In the genomic region with DNA sequence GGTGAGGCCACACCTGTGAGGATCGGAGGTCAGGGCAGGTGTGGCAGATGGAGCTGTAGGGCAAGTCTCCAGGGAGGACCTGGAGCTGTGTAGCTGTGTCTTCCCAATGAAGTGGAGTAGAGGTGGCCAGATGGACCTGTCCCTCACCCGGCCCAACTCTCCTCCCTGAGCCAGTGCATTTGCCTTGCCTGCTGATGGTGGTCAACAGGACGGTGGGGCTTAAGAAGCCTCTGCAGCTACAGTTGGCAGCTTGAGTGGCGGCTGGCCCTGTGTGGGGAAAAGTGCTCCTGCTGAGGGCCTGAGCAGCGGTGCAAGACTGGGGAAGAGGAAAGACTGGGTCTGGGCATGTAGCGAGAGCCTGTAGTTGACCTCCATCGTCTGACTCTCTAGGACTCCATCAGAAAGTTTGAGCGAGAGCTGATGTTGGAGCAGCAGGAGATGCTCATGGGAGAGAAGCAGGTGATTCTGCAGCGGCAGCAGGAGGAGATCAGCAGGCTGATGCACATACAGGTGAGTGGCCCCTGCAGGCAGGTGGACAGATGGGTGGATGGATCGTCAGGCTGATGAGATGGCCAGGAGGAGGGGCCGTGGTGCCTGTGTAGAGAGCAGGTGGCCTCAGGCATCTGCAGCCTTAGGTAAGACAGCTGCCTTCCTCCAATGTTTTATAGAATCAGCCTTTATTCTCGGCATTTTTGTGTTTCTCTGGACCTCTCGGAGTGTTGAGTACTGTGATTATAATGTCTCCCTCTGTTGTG, we compare ENCODE assay signal across 1 cellular context.
TF ChIP-seq lines count a peak whose summit lies in the region.

No MANE protein-coding gene starts in this region.

TF ChIP-seq in SK-N-SH treated with all-trans-retinoic acid at 6 μM for 48 hours, 23 proteins besides CTCF, POLR2A, EP300 and RAD21 (continued from another document):
- TF ChIP-seq PATZ1 (CRISPR knock-in tag; IDR thresholded peaks at IDR 0.05; ENCODE audit: borderline replicate concordance) = no peak
- no peak for TF ChIP-seq TSHZ2 (CRISPR knock-in tag; IDR thresholded peaks at IDR 0.05)
- no peak for TF ChIP-seq ZNF8 (CRISPR knock-in tag; IDR thresholded peaks at IDR 0.05)
- TF ChIP-seq, protein P1, sequence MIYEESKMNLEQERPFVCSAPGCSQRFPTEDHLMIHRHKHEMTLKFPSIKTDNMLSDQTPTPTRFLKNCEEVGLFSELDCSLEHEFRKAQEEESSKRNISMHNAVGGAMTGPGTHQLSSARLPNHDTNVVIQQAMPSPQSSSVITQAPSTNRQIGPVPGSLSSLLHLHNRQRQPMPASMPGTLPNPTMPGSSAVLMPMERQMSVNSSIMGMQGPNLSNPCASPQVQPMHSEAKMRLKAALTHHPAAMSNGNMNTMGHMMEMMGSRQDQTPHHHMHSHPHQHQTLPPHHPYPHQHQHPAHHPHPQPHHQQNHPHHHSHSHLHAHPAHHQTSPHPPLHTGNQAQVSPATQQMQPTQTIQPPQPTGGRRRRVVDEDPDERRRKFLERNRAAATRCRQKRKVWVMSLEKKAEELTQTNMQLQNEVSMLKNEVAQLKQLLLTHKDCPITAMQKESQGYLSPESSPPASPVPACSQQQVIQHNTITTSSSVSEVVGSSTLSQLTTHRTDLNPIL (CRISPR knock-in tag; IDR thresholded peaks at IDR 0.05; ENCODE audit: low read depth) = no peak
- no peak for TF ChIP-seq ZFP3 (CRISPR knock-in tag; IDR thresholded peaks at IDR 0.05)
- TF ChIP-seq ZC3H10 (CRISPR knock-in tag; IDR thresholded peaks at IDR 0.05) = no peak
- no peak for TF ChIP-seq RARB (CRISPR knock-in tag; IDR thresholded peaks at IDR 0.05)
- TF ChIP-seq BACH2 (CRISPR knock-in tag; IDR thresholded peaks at IDR 0.05; ENCODE audit: borderline replicate concordance) = no peak
- no peak for TF ChIP-seq TCF4 (CRISPR knock-in tag; IDR thresholded peaks at IDR 0.05; ENCODE audit: borderline replicate concordance)
